In genomic region chr20:43531091-43531443, GRCh38 we compare ENCODE assay signal across 15 cellular contexts. TPM values are rescaled to one million over a fixed set of nuclear protein-coding genes. Genes with fewer than 3 reads are reported as not detected.
DNase-seq lines count a peak whose midpoint lies in the region; ATAC-seq, FAIRE-seq and TF ChIP-seq lines count a peak whose summit lies in the region.
"Had no signal": no experiment of that assay in that cellular context is flagged by ENCODE, and none has a peak within 500 bp of the region (broad histone marks: within the 10 kb centered on the region; RNA-seq: fewer than 3 reads in every experiment).

No MANE protein-coding gene starts in this region.

- peak overlapping the region; percentile 4 for H3K27ac ChIP-seq in HepG2 (ENCODE audit: extremely low read length, insufficient read depth, low read length)
- H3K27ac ChIP-seq in right lobe of liver, result no peak overlapping the region
- H3K27ac ChIP-seq: BLaER1 treated with 17β-estradiol and CSF1 and Interleukin-3, amounts not matched to agents 10 nM and 100 nM; GM23248; HL-60 had no signal

- no peaks in the 10 kb centered on the region for H3K9me3 Mint-ChIP-seq in stimulated activated naive B cell treated with anti-CD40 and anti-IgM and Interleukin-4, amounts not matched to agents 10 μg/mL and 1 μg/mL and 100 μg/mL, for 72 hours

- peak overlapping the region; percentile 42 for H3K4me2 ChIP-seq in HepG2 (ENCODE audit: low read depth, low read length)
- H3K4me2 ChIP-seq: BLaER1 treated with 17β-estradiol and CSF1 and Interleukin-3, amounts not matched to agents 10 nM and 100 nM had no signal

- no TSS peak for BruUV-seq in HepG2 (replicated peaks; lab: Mats Ljungman, UMichigan)

- CTCF ChIA-PET in HepG2 (lab: Yijun Ruan, JAX; ENCODE audit: low intra/inter-chr PET ratio, low total read pairs), result no interaction called here

- no peaks in the 10 kb centered on the region; a peak in 1 of 5 replicates for H3K36me3 ChIP-seq in HepG2 (replicated peaks in 1 of 2; ENCODE audit: control insufficient read depth in 1 of 2, insufficient read depth in 2 of 2, low read length in 2 of 2)
- H3K36me3 ChIP-seq in right lobe of liver, result no peaks in the 10 kb centered on the region

- no peak overlapping the region for H3K9ac ChIP-seq in HepG2 (ENCODE audit: insufficient read depth, low read depth, low read length)
- H3K9ac ChIP-seq: BLaER1 treated with 17β-estradiol and CSF1 and Interleukin-3, amounts not matched to agents 10 nM and 100 nM; GM23248 had no signal

- H2AFZ ChIP-seq in HepG2 (ENCODE audit: low read length), result no peak overlapping the region
- H2AFZ ChIP-seq: GM23248 had no signal

- POLR2A ChIA-PET in HepG2 (lab: Yijun Ruan, JAX), result interaction anchor here (0.6 to 5.1 kb wide), 12 partner anchors 8 to 1119 kb away, joined by 3 to 40 read pairs (median 5); partner anchors contain the start of genes IFT52, L3MBTL1, SGK2 and SRSF6

- no peak for FAIRE-seq in HepG2 (lab: Jason Lieb, UNC)
- FAIRE-seq: H54 had no signal

- no peaks in the 10 kb centered on the region for H4K20me1 ChIP-seq in HepG2 (ENCODE audit: insufficient read depth, low read length)
- H4K20me1 ChIP-seq: BLaER1 treated with 17β-estradiol and CSF1 and Interleukin-3, amounts not matched to agents 10 nM and 100 nM had no signal

- TF ChIP-seq CTCF in HepG2 (CRISPR knock-in tag; IDR thresholded peaks at IDR 0.05), result no peak
- no peak for TF ChIP-seq CTCF in right lobe of liver (IDR thresholded peaks at IDR 0.05)

- H3K27me3 ChIP-seq in HepG2 (ENCODE audit: control insufficient read depth in 1 of 2, insufficient read depth in 2 of 2, low read length in 2 of 2), result no peaks in the 10 kb centered on the region
- no peaks in the 10 kb centered on the region for H3K27me3 ChIP-seq in right lobe of liver
- H3K27me3 ChIP-seq: BLaER1 treated with 17β-estradiol and CSF1 and Interleukin-3, amounts not matched to agents 10 nM and 100 nM had no signal

- H3K79me2 ChIP-seq in HepG2 (ENCODE audit: insufficient read depth, low read length), result no peaks in the 10 kb centered on the region

- peaks cover 43% of the 10 kb centered on the region for H3K4me1 ChIP-seq in HepG2 (ENCODE audit: insufficient read depth, low read length)
- H3K4me1 ChIP-seq in right lobe of liver, result no peaks in the 10 kb centered on the region
- H3K4me1 ChIP-seq: BLaER1 treated with 17β-estradiol and CSF1 and Interleukin-3, amounts not matched to agents 10 nM and 100 nM had no signal

- intact Hi-C loops in HepG2 (cut with micrococcal nuclease; ENCODE audit: unreplicated experiment), result loop anchor here (1.0 kb wide), 1 partner anchor 52 kb away; no protein-coding TSS in a partner anchor
- intact Hi-C loops in right lobe of liver (cut with DNase I), result loop anchor here (10.0 kb wide), 2 partner anchors 154 to 164 kb away; no protein-coding TSS in a partner anchor

- no peak for TF ChIP-seq RAD21 in HepG2 (CRISPR knock-in tag; IDR thresholded peaks at IDR 0.05)

- no peak for ATAC-seq in HepG2
- ATAC-seq in right lobe of liver, result no peak
- no peak for ATAC-seq in stimulated activated naive B cell treated with anti-CD40 and anti-IgM and Interleukin-4, amounts not matched to agents 10 μg/mL and 1 μg/mL and 100 μg/mL, for 72 hours (replicated peaks)
- ATAC-seq in GM21360 (IDR thresholded peaks at IDR 0.05; ENCODE audit: unreplicated experiment), result no peak
- ATAC-seq: HCT116 had no signal

- TF ChIP-seq EP300 in HepG2 (IDR thresholded peaks at IDR 0.05; ENCODE audit: low read depth in 2 of 2, low read length in 2 of 2) (no peak), HepG2 (CRISPR knock-in tag; IDR thresholded peaks at IDR 0.05; ENCODE audit: borderline replicate concordance) (no peak)

- in situ Hi-C loops in HepG2 (cut with HindIII; ENCODE audit: extremely low pct_ligation_motif_present, low pct_unique_long_range_greater_than_20kb), result no loop called here

- TF ChIP-seq POLR2A in HepG2 (IDR thresholded peaks at IDR 0.05; ENCODE audit: insufficient read depth in 1 of 2, low read depth in 2 of 2, low read length in 2 of 2) (no peak), right lobe of liver (IDR thresholded peaks at IDR 0.05) (no peak)

- no peak overlapping the region for H3K4me3 ChIP-seq in HepG2 (replicated peaks in 1 of 3; ENCODE audit: insufficient read depth in 1 of 3, low read depth in 2 of 3, low read length in 3 of 3)
- no peak overlapping the region for H3K4me3 ChIP-seq in right lobe of liver
- H3K4me3 ChIP-seq: BLaER1 treated with 17β-estradiol and CSF1 and Interleukin-3, amounts not matched to agents 10 nM and 100 nM; GM23248 had no signal

- no peaks in the 10 kb centered on the region for H3K4me1 Mint-ChIP-seq in stimulated activated naive B cell treated with anti-CD40 and anti-IgM and Interleukin-4, amounts not matched to agents 10 μg/mL and 1 μg/mL and 100 μg/mL, for 72 hours

- no peak for DNase-seq in HepG2 (ENCODE audit: low spot score)
- no peak for DNase-seq in right lobe of liver
- DNase-seq in islet precursor cell, result peak; percentile 6
- DNase-seq in stimulated activated naive B cell treated with anti-CD40 and anti-IgM and Interleukin-4, amounts not matched to agents 10 μg/mL and 1 μg/mL and 100 μg/mL, for 72 hours, result no peak
- no peak for DNase-seq in NCI-H1436 (lab: John Stamatoyannopoulos, UW)
- no peak for DNase-seq in stimulated activated CD4-positive, alpha-beta T cell treated with anti-CD3 and anti-CD28 coated beads, Interleukin-15, amount 100 ng/mL, for 24 hours
- DNase-seq: 8988T; CD4-positive, CD25-positive, alpha-beta regulatory T cell; GF-D8; GM23248 had no signal

- H3K9me3 ChIP-seq in HepG2 (ENCODE audit: low read length) (no peaks in the 10 kb centered on the region), right lobe of liver (no peaks in the 10 kb centered on the region)
- H3K9me3 ChIP-seq: BLaER1 treated with 17β-estradiol and CSF1 and Interleukin-3, amounts not matched to agents 10 nM and 100 nM had no signal

- peaks cover 4 to 9% of the 10 kb centered on the region in 2 donors for H3K36me3 Mint-ChIP-seq in stimulated activated naive B cell treated with anti-CD40 and anti-IgM and Interleukin-4, amounts not matched to agents 10 μg/mL and 1 μg/mL and 100 μg/mL, for 72 hours

- H3K4me3 Mint-ChIP-seq in stimulated activated naive B cell treated with anti-CD40 and anti-IgM and Interleukin-4, amounts not matched to agents 10 μg/mL and 1 μg/mL and 100 μg/mL, for 72 hours, result no peak overlapping the region
- H3K4me3 Mint-ChIP-seq: CD4-positive, CD25-positive, alpha-beta regulatory T cell had no signal

- H3K27ac Mint-ChIP-seq in stimulated activated naive B cell treated with anti-CD40 and anti-IgM and Interleukin-4, amounts not matched to agents 10 μg/mL and 1 μg/mL and 100 μg/mL, for 72 hours, result peak overlapping the region; percentile 10
- H3K27ac Mint-ChIP-seq: CD4-positive, CD25-positive, alpha-beta regulatory T cell had no signal

- H3K27me3 Mint-ChIP-seq in stimulated activated naive B cell treated with anti-CD40 and anti-IgM and Interleukin-4, amounts not matched to agents 10 μg/mL and 1 μg/mL and 100 μg/mL, for 72 hours, result peaks cover 0 to 3% of the 10 kb centered on the region in 2 donors
- H3K27me3 Mint-ChIP-seq: CD4-positive, CD25-positive, alpha-beta regulatory T cell had no signal

RNA-seq across cellular contexts. Expression of gene L3MBTL1, which starts 23.6 kb away (rescaled TPM):
- total RNA-seq in HepG2 (2016; rRNA removed; fragmentation: Illumina TruSeq; extraction: Trizol) (2.4 and 9.0 TPM in 2 replicates), right lobe of liver (1 to 10 TPM; 1.2 to 3.2 (median 2.4) TPM)
- 2.7 and 2.9 TPM in 2 replicates for total RNA-seq in HepG2 (2016; cell fraction: cytosol; rRNA removed; fragmentation: Illumina TruSeq; extraction: Trizol; ENCODE audit: low read depth)
- 1.7 and 8.3 TPM in 2 replicates for total RNA-seq in HepG2 (2016; cell fraction: insoluble cytoplasmic fraction; rRNA removed; fragmentation: Illumina TruSeq; extraction: Trizol)
- 1.8 and 3.0 TPM in 2 replicates for total RNA-seq in HepG2 (2016; cell fraction: membrane; rRNA removed; fragmentation: Illumina TruSeq; extraction: Trizol)
- total RNA-seq in HepG2 (2016; cell fraction: nucleus; rRNA removed; fragmentation: Illumina TruSeq; extraction: Trizol), result 19.0 and 22.4 TPM in 2 replicates
- polyA plus RNA-seq in HepG2 (2011; rRNA removed), result 17.8 and 23.8 TPM in 2 replicates
- 2.3 and 3.0 TPM in 2 replicates for polyA plus RNA-seq in HepG2 (2011; cell fraction: cytosol; rRNA removed)
- 165 and 173 TPM in 2 replicates for polyA plus RNA-seq in HepG2 (2011; cell fraction: nucleus; rRNA removed)
- polyA plus RNA-seq in HepG2 (2012), result 11.7 and 15.2 TPM in 2 replicates
- 0.17 and 0.46 TPM in 2 replicates for polyA plus RNA-seq in HepG2 (2016; cell fraction: cytosol; fragmentation: Illumina TruSeq; extraction: Trizol; ENCODE audit: low read depth)
- 1.1 and 1.9 TPM in 2 replicates for polyA plus RNA-seq in HepG2 (2016; cell fraction: insoluble cytoplasmic fraction; fragmentation: Illumina TruSeq; extraction: Trizol; ENCODE audit: low read depth)
- polyA plus RNA-seq in HepG2 (2016; cell fraction: membrane; fragmentation: Illumina TruSeq; extraction: Trizol; ENCODE audit: low read depth), result 0.76 and 0.97 TPM in 2 replicates
- polyA plus RNA-seq in HepG2 (2016; cell fraction: nucleus; fragmentation: Illumina TruSeq; extraction: Trizol; ENCODE audit: insufficient read depth, low read depth), result 27.6 and 31.6 TPM in 2 replicates
- polyA minus RNA-seq in HepG2 (2011; rRNA and poly(A)+ RNA removed; ENCODE audit: low replicate concordance), result 21.5 and 30.3 TPM in 2 replicates
- 2.5 TPM in 2 replicates for polyA minus RNA-seq in HepG2 (2011; cell fraction: cytosol; rRNA and poly(A)+ RNA removed)
- polyA minus RNA-seq in HepG2 (2011; cell fraction: nucleus; rRNA and poly(A)+ RNA removed), result 70.9 and 90.3 TPM in 2 replicates

RNA-seq across cellular contexts. Expression of gene SGK2, which starts 27.8 kb away (rescaled TPM):
- 29.4 and 34.3 TPM in 2 replicates for total RNA-seq in HepG2 (2016; rRNA removed; fragmentation: Illumina TruSeq; extraction: Trizol)
- 8.6 and 11.8 TPM in 2 replicates for total RNA-seq in HepG2 (2016; cell fraction: cytosol; rRNA removed; fragmentation: Illumina TruSeq; extraction: Trizol; ENCODE audit: low read depth)
- 29.7 and 31.2 TPM in 2 replicates for total RNA-seq in HepG2 (2016; cell fraction: insoluble cytoplasmic fraction; rRNA removed; fragmentation: Illumina TruSeq; extraction: Trizol)
- 25.9 and 26.5 TPM in 2 replicates for total RNA-seq in HepG2 (2016; cell fraction: membrane; rRNA removed; fragmentation: Illumina TruSeq; extraction: Trizol)
- 19.8 and 26.8 TPM in 2 replicates for total RNA-seq in HepG2 (2016; cell fraction: nucleus; rRNA removed; fragmentation: Illumina TruSeq; extraction: Trizol)
- 6.2 and 12.6 TPM in 2 replicates for polyA plus RNA-seq in HepG2 (2011; rRNA removed)
- 3.9 and 5.3 TPM in 2 replicates for polyA plus RNA-seq in HepG2 (2011; cell fraction: cytosol; rRNA removed)
- polyA plus RNA-seq in HepG2 (2011; cell fraction: nucleus; rRNA removed), result 24.1 and 26.7 TPM in 2 replicates
- 6.9 and 8.9 TPM in 2 replicates for polyA plus RNA-seq in HepG2 (2012)
- polyA plus RNA-seq in HepG2 (2016; cell fraction: cytosol; fragmentation: Illumina TruSeq; extraction: Trizol; ENCODE audit: low read depth), result 5.2 and 5.4 TPM in 2 replicates
- polyA plus RNA-seq in HepG2 (2016; cell fraction: insoluble cytoplasmic fraction; fragmentation: Illumina TruSeq; extraction: Trizol; ENCODE audit: low read depth), result 21.3 and 23.7 TPM in 2 replicates
- polyA plus RNA-seq in HepG2 (2016; cell fraction: membrane; fragmentation: Illumina TruSeq; extraction: Trizol; ENCODE audit: low read depth), result 14.3 and 14.5 TPM in 2 replicates
- polyA plus RNA-seq in HepG2 (2016; cell fraction: nucleus; fragmentation: Illumina TruSeq; extraction: Trizol; ENCODE audit: insufficient read depth, low read depth), result 36.0 and 42.8 TPM in 2 replicates
- 1.3 and 17.3 TPM in 2 replicates for polyA minus RNA-seq in HepG2 (2011; rRNA and poly(A)+ RNA removed; ENCODE audit: low replicate concordance)
- polyA minus RNA-seq in HepG2 (2011; cell fraction: cytosol; rRNA and poly(A)+ RNA removed), result 4.6 and 10.9 TPM in 2 replicates
- polyA minus RNA-seq in HepG2 (2011; cell fraction: nucleus; rRNA and poly(A)+ RNA removed), result 16.4 and 18.5 TPM in 2 replicates
- total RNA-seq in right lobe of liver, result 10 to 100 TPM; 47.3 to 80.2 (median 66.9) TPM
- total RNA-seq: GM23248 had no signal
- polyA plus RNA-seq: CD4-positive, CD25-positive, alpha-beta regulatory T cell; GM23248 had no signal

RNA-seq across cellular contexts. Expression of gene IFT52, which starts 59.7 kb away (rescaled TPM):
- total RNA-seq in HepG2 (2016; rRNA removed; fragmentation: Illumina TruSeq; extraction: Trizol) (64.0 and 80.6 TPM in 2 replicates), right lobe of liver (1 to 10 TPM; 3.4 to 6.0 (median 4.1) TPM)
- 77.1 and 79.7 TPM in 2 replicates for total RNA-seq in HepG2 (2016; cell fraction: cytosol; rRNA removed; fragmentation: Illumina TruSeq; extraction: Trizol; ENCODE audit: low read depth)
- 66.3 and 80.0 TPM in 2 replicates for total RNA-seq in HepG2 (2016; cell fraction: insoluble cytoplasmic fraction; rRNA removed; fragmentation: Illumina TruSeq; extraction: Trizol)
- total RNA-seq in HepG2 (2016; cell fraction: membrane; rRNA removed; fragmentation: Illumina TruSeq; extraction: Trizol), result 101 and 102 TPM in 2 replicates
- total RNA-seq in HepG2 (2016; cell fraction: nucleus; rRNA removed; fragmentation: Illumina TruSeq; extraction: Trizol), result 36.2 and 38.4 TPM in 2 replicates
- 36.9 and 48.0 TPM in 2 replicates for polyA plus RNA-seq in HepG2 (2011; rRNA removed)
- 35.4 and 36.4 TPM in 2 replicates for polyA plus RNA-seq in HepG2 (2011; cell fraction: cytosol; rRNA removed)
- polyA plus RNA-seq in HepG2 (2011; cell fraction: nucleus; rRNA removed), result 22.2 and 22.4 TPM in 2 replicates
- 31.1 and 41.7 TPM in 2 replicates for polyA plus RNA-seq in HepG2 (2012)
- 83.2 and 85.7 TPM in 2 replicates for polyA plus RNA-seq in HepG2 (2016; cell fraction: cytosol; fragmentation: Illumina TruSeq; extraction: Trizol; ENCODE audit: low read depth)
- polyA plus RNA-seq in HepG2 (2016; cell fraction: insoluble cytoplasmic fraction; fragmentation: Illumina TruSeq; extraction: Trizol; ENCODE audit: low read depth), result 91.0 and 94.9 TPM in 2 replicates
- polyA plus RNA-seq in HepG2 (2016; cell fraction: membrane; fragmentation: Illumina TruSeq; extraction: Trizol; ENCODE audit: low read depth), result 85.8 and 88.2 TPM in 2 replicates
- polyA plus RNA-seq in HepG2 (2016; cell fraction: nucleus; fragmentation: Illumina TruSeq; extraction: Trizol; ENCODE audit: insufficient read depth, low read depth), result 41.4 and 43.4 TPM in 2 replicates
- 53.4 and 59.7 TPM in 2 replicates for polyA minus RNA-seq in HepG2 (2011; rRNA and poly(A)+ RNA removed; ENCODE audit: low replicate concordance)
- polyA minus RNA-seq in HepG2 (2011; cell fraction: cytosol; rRNA and poly(A)+ RNA removed), result 15.6 and 20.1 TPM in 2 replicates
- polyA minus RNA-seq in HepG2 (2011; cell fraction: nucleus; rRNA and poly(A)+ RNA removed), result 21.4 and 26.9 TPM in 2 replicates

Comparison
In these comparisons a context has a peak if more than half of its experiments do, and no peak if none do; other contexts are left out.
1. RNA of gene IFT52, which starts 59.7 kb away (total RNA-seq): 36.2 to 102 TPM in HepG2; 3.4 to 6.0 TPM in right lobe of liver; every median in the first group is over 4 times any median in the second.